25 cellular contexts compared by ENCODE assay signal in the genomic region with DNA sequence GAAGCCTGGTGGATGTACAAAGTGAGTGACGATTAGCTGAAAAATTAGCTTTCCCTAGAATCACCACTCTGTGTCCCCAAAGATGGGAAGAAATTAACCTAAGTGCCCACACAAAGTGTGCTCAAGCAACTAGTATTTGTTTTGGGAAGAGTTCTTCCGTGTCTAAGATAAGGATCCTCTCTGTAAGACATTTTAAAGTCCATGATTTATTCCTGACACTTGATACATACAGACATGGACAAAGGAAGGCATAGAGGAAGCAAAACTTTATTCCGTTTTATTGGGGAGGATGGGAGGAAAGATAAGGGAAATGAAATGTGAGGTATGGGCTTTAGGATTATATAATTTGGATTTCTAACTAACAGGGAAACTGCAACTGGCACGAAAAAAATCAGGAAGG.
"Had no signal": no experiment of that assay in that cellular context is flagged by ENCODE, and none has a peak within 500 bp of the region (broad histone marks: within the 10 kb centered on the region; RNA-seq: fewer than 3 reads in every experiment).

No MANE protein-coding gene starts in this region.

- H3K9me3 ChIP-seq: esophagus muscularis mucosa, gastrocnemius medialis, left ventricle myocardium inferior, lower lobe of right lung, ovary, tibial artery, upper lobe of left lung, uterus had no signal

- H3K36me3 ChIP-seq: esophagus muscularis mucosa, gastrocnemius medialis, left ventricle myocardium inferior, lower lobe of right lung, ovary, tibial artery, upper lobe of left lung, uterus had no signal

- H3K27ac Mint-ChIP-seq: immature natural killer cell; memory B cell; natural killer cell treated with Interleukin-12 subunit alpha and Interleukin-12 subunit beta and Interleukin-15 and Interleukin-18, amount 100 ng/mL, for 72 hours; progenitor cell of endocrine pancreas; stimulated activated memory B cell treated with anti-CD40 and anti-IgM and Interleukin-4, amounts not matched to agents 10 μg/mL and 1 μg/mL and 100 μg/mL, for 72 hours; stimulated activated naive CD8-positive, alpha-beta T cell treated with anti-CD3 and anti-CD28 coated beads, Interleukin-15, Interleukin-2, amounts not matched to agents 100 ng/mL and 50 ng/mL, for 24 hours had no signal

- FAIRE-seq: endometrium, keratinocyte had no signal

- H3K4me1 Mint-ChIP-seq: immature natural killer cell; memory B cell; stimulated activated memory B cell treated with anti-CD40 and anti-IgM and Interleukin-4, amounts not matched to agents 10 μg/mL and 1 μg/mL and 100 μg/mL, for 72 hours had no signal

- H3K27me3 ChIP-seq: dorsolateral prefrontal cortex, esophagus muscularis mucosa, gastrocnemius medialis, ovary, tibial artery, upper lobe of left lung, uterus had no signal

- H3K27me3 Mint-ChIP-seq: memory B cell; natural killer cell treated with Interleukin-12 subunit alpha and Interleukin-12 subunit beta and Interleukin-15 and Interleukin-18, amount 100 ng/mL, for 72 hours; progenitor cell of endocrine pancreas; stimulated activated memory B cell treated with anti-CD40 and anti-IgM and Interleukin-4, amounts not matched to agents 10 μg/mL and 1 μg/mL and 100 μg/mL, for 72 hours; stimulated activated naive CD8-positive, alpha-beta T cell treated with anti-CD3 and anti-CD28 coated beads, Interleukin-15, Interleukin-2, amounts not matched to agents 100 ng/mL and 50 ng/mL, for 24 hours had no signal

- ATAC-seq: gastrocnemius medialis; lower lobe of right lung; natural killer cell treated with Interleukin-12 subunit alpha and Interleukin-12 subunit beta and Interleukin-15 and Interleukin-18, amount 100 ng/mL, for 72 hours; right cardiac atrium; stimulated activated memory B cell treated with anti-CD40 and anti-IgM and Interleukin-4, amounts not matched to agents 10 μg/mL and 1 μg/mL and 100 μg/mL, for 72 hours had no signal

- DNase-seq: cortex of kidney; dorsolateral prefrontal cortex; effector CD8-positive, alpha-beta T cell; gastrocnemius medialis; glutamatergic neuron; immature natural killer cell; left ventricle myocardium inferior; lower lobe of right lung; midbrain; ovary; right cardiac atrium; stimulated activated CD4-positive, alpha-beta T cell treated with anti-CD3 and anti-CD28 coated beads, Interleukin-4, amount 100 ng/mL, for 1 hour; tibial artery; upper lobe of left lung; uterus had no signal

- H3K4me3 Mint-ChIP-seq: immature natural killer cell; memory B cell; natural killer cell treated with Interleukin-12 subunit alpha and Interleukin-12 subunit beta and Interleukin-15 and Interleukin-18, amount 100 ng/mL, for 72 hours; stimulated activated memory B cell treated with anti-CD40 and anti-IgM and Interleukin-4, amounts not matched to agents 10 μg/mL and 1 μg/mL and 100 μg/mL, for 72 hours; stimulated activated naive CD8-positive, alpha-beta T cell treated with anti-CD3 and anti-CD28 coated beads, Interleukin-15, Interleukin-2, amounts not matched to agents 100 ng/mL and 50 ng/mL, for 24 hours had no signal

- H3K4me3 ChIP-seq: dorsolateral prefrontal cortex, esophagus muscularis mucosa, gastrocnemius medialis, left ventricle myocardium inferior, lower lobe of right lung, ovary, smooth muscle cell, tibial artery, upper lobe of left lung, uterus had no signal

- H3K4me2 ChIP-seq: smooth muscle cell had no signal

- H3K36me3 Mint-ChIP-seq: immature natural killer cell; memory B cell; natural killer cell treated with Interleukin-12 subunit alpha and Interleukin-12 subunit beta and Interleukin-15 and Interleukin-18, amount 100 ng/mL, for 72 hours; stimulated activated memory B cell treated with anti-CD40 and anti-IgM and Interleukin-4, amounts not matched to agents 10 μg/mL and 1 μg/mL and 100 μg/mL, for 72 hours had no signal

- H3K9me3 Mint-ChIP-seq: stimulated activated naive CD8-positive, alpha-beta T cell treated with anti-CD3 and anti-CD28 coated beads, Interleukin-15, Interleukin-2, amounts not matched to agents 100 ng/mL and 50 ng/mL, for 24 hours had no signal

- H3K4me1 ChIP-seq: esophagus muscularis mucosa, gastrocnemius medialis, left ventricle myocardium inferior, lower lobe of right lung, tibial artery, upper lobe of left lung, uterus had no signal

- H3K27ac ChIP-seq: dorsolateral prefrontal cortex, epithelial cell of prostate, esophagus muscularis mucosa, gastrocnemius medialis, left ventricle myocardium inferior, lower lobe of right lung, ovary, tibial artery, upper lobe of left lung, uterus had no signal
